ENCODE assay signal across 7 cellular contexts in the genomic region with DNA sequence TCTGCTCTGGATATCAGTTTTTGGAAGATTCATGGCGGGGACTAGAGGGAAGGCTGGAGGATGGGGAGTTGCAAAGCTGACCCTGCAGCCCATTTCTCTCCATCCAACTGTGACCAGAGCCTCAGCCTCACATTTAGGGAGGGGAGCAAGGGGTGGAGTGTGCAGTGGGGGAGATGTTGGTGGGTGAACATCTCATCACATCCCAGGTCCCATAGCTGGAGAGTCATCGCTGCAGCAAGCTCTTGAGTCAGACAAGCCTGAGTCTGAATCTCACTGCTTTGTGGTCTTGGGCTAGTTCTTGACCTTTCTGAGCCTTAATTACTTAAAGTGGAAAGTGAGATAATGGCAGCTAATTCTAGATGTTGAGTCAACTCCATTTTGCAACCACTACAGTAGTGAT. TPM values are rescaled to one million over a fixed set of nuclear protein-coding genes. Genes with fewer than 3 reads are reported as not detected.
"Had no signal": no experiment of that assay in that cellular context is flagged by ENCODE, and none has a peak within 500 bp of the region (broad histone marks: within the 10 kb centered on the region; RNA-seq: fewer than 3 reads in every experiment).

No MANE protein-coding gene starts in this region.

- H3K4me1 Mint-ChIP-seq: IgD-negative memory B cell had no signal

- H3K36me3 Mint-ChIP-seq: IgD-negative memory B cell had no signal

- ATAC-seq: GM23338, HepG2 had no signal

- H3K27ac Mint-ChIP-seq: GM23338, H9, IgD-negative memory B cell had no signal

- DNase-seq: H9, HCEC 1CT had no signal

- H3K9me3 Mint-ChIP-seq: GM23338, H9 had no signal

- H3K4me3 Mint-ChIP-seq: GM23338, H9, IgD-negative memory B cell had no signal

RNA-seq across cellular contexts. Expression of gene LBX1, which starts 36.1 kb away (rescaled TPM):
- total RNA-seq: GM23338, H1, H9, HepG2, HT1080 had no signal
